Comparison of ENCODE assay signal across 33 cellular contexts in genomic region chr3:130227540-130227939, GRCh38.
"Had no signal": no experiment of that assay in that cellular context is flagged by ENCODE, and none has a peak within 500 bp of the region (broad histone marks: within the 10 kb centered on the region; RNA-seq: fewer than 3 reads in every experiment).

No MANE protein-coding gene starts in this region.

- DNase-seq: activated B cell treated with CpG ODN at 0.5 μM for 24 hours; activated CD4-positive, alpha-beta memory T cell treated with anti-CD3 and anti-CD28 coated beads for 36 hours; activated CD4-positive, alpha-beta T cell treated with anti-CD3 and anti-CD28 coated beads for 4 hours; activated CD4-positive, alpha-beta T cell treated with anti-CD3 and anti-CD28 coated beads, Interleukin-2, amount 10 ng/mL, durations not matched to agents 24 days and 14 days; activated CD4-positive, alpha-beta T cell treated with anti-CD3 and anti-CD28 coated beads, Interleukin-2, amount 50 U/mL, for 1 hour; activated CD4-positive, alpha-beta T cell treated with anti-CD3 and anti-CD28 coated beads, Interleukin-2, amount 50 U/mL, for 4 hours; activated CD4-positive, CD25-positive, alpha-beta regulatory T cell treated with anti-CD3 and anti-CD28 coated beads, Interleukin-2, amount 50 U/mL, for 72 hours; activated CD8-positive, alpha-beta memory T cell treated with anti-CD3 and anti-CD28 coated beads, Interleukin-2, amount 50 U/mL, for 4 hours; activated CD8-positive, alpha-beta T cell treated with anti-CD3 and anti-CD28 coated beads for 36 hours; activated effector memory CD4-positive, alpha-beta T cell treated with anti-CD3 and anti-CD28 coated beads, Interleukin-2, amount 50 U/mL, for 16 hours; activated gamma-delta T cell treated with Interleukin-2 at 50 U/mL for 16 hours; activated naive CD4-positive, alpha-beta T cell; activated naive CD4-positive, alpha-beta T cell treated with anti-CD3 and anti-CD28 coated beads for 36 hours; activated naive CD4-positive, alpha-beta T cell treated with anti-CD3 and anti-CD28 coated beads, Interleukin-2, amount 50 U/mL, for 16 hours; activated naive CD8-positive, alpha-beta T cell treated with anti-CD3 and anti-CD28 coated beads for 36 hours; activated T-cell treated with anti-CD3 and anti-CD28 coated beads for 4 hours; activated T-cell treated with anti-CD3 and anti-CD28 coated beads, Interleukin-2, amount 50 U/mL, for 1 hour; activated T-cell treated with anti-CD3 and anti-CD28 coated beads, Interleukin-2, amount 50 U/mL, for 4 hours; activated T-cell treated with anti-CD3 and anti-CD28 coated beads, Interleukin-2, amount 50 U/mL, for 72 hours; adrenal gland; amniotic stem cell; aorta; body of pancreas; brain microvascular endothelial cell; central memory CD4-positive, alpha-beta T cell; T-helper 2 cell; T-helper 9 cell had no signal

- ATAC-seq: activated CD8-positive, alpha-beta T cell treated with anti-CD3 and anti-CD28 coated beads for 36 hours; activated naive CD4-positive, alpha-beta T cell treated with anti-CD3 and anti-CD28 coated beads, Interleukin-2, amount 50 U/mL, for 72 hours; activated T-cell treated with anti-CD3 and anti-CD28 coated beads, Interleukin-2, amount 50 U/mL, for 4 hours; activated T-cell treated with anti-CD3 and anti-CD28 coated beads, Interleukin-2, amount 50 U/mL, for 72 hours; activated T-helper 17 cell treated with anti-CD3 and anti-CD28 coated beads, Interleukin-2, amount 50 U/mL, for 72 hours; body of pancreas had no signal

- H3K27me3 ChIP-seq: body of pancreas, brain microvascular endothelial cell, breast epithelium had no signal

- H3K9me3 ChIP-seq: adrenal gland, body of pancreas, breast epithelium had no signal

- H3K27ac ChIP-seq: adrenal gland, body of pancreas, brain microvascular endothelial cell, breast epithelium, VCaP had no signal

- H3K4me3 ChIP-seq: adrenal gland, body of pancreas, breast epithelium had no signal

- H3K4me1 ChIP-seq: adrenal gland, body of pancreas, breast epithelium had no signal

- H3K36me3 ChIP-seq: adrenal gland, brain microvascular endothelial cell, breast epithelium had no signal

- FAIRE-seq: astrocyte, TTC549 had no signal
